ENCODE assay signal across 2 cellular contexts in the genomic region with DNA sequence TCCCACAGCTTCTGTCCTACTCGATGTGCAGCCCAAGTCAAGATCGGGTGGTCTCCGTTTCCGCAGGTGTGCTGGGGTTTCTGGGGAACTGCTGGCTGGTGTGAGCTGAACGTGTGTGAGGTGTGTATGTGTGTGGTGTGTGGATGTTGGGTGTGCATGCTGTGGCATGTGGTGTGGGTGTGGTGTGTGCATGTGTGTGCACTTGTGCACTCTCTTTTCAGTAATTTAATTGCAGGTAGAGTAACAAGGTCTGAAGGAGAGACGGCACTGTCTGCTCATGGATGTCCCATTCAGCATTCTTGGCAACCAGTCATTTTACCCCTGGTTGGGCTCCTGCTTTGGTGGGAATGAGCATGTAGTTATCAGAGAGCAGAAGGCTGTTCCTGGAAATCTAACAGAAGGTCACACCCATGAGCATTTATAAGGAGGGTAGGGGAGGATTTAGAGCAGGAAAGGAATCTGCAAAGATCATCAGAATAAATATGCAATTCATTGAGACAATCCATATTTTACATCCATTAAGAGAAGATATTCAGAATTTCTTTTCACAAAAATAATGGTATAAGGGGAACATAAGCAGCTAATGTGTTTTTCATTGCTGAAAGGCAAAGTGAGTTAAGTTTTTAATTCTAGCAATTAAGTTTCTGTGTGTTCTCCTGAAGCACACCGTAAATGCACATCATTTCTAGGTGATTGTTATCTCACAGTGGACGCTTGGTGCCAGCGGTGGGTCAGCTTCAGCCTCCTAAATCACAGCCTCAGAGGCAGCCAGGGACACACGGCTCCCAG.
TF ChIP-seq lines count a peak whose summit lies in the region.

No MANE protein-coding gene starts in this region.

TF ChIP-seq in HEK293, 187 proteins besides CTCF, POLR2A, EP300 and RAD21:
- TF ChIP-seq ZNF449 (tag by site-specific recombination; IDR thresholded peaks at IDR 0.05) (peak; percentile 80), ZNF521 (tag by site-specific recombination; IDR thresholded peaks at IDR 0.05) (no peak)
TF ChIP-seq in HEK293: peak in this region for 1.

TF ChIP-seq in GM12878, 131 proteins besides CTCF, POLR2A, EP300 and RAD21:
- TF ChIP-seq NFYA (IDR thresholded peaks at IDR 0.05; ENCODE audit: borderline replicate concordance, low read depth, low read length) (no peak), ZSCAN29 (IDR thresholded peaks at IDR 0.05) (no peak), CBX5 (IDR thresholded peaks at IDR 0.05; ENCODE audit: low read depth) (no peak), TARDBP (IDR thresholded peaks at IDR 0.05; ENCODE audit: borderline replicate concordance) (no peak), NFIC (IDR thresholded peaks at IDR 0.05; ENCODE audit: low read depth, low read length) (no peak), MTA3 (IDR thresholded peaks at IDR 0.05; ENCODE audit: borderline replicate concordance, low read length) (no peak), YBX1 (IDR thresholded peaks at IDR 0.05) (no peak), SREBF2 (IDR thresholded peaks at IDR 0.05; ENCODE audit: low read length) (no peak), SRF (IDR thresholded peaks at IDR 0.05; ENCODE audit: low read depth in 2 of 2, low read length in 2 of 2) (no peak), CHD4 (IDR thresholded peaks at IDR 0.05) (no peak), IKZF2 (IDR thresholded peaks at IDR 0.05) (no peak), ZNF592 (IDR thresholded peaks at IDR 0.05) (no peak), HDAC2 (IDR thresholded peaks at IDR 0.05) (no peak)
- TF ChIP-seq, protein P1, sequence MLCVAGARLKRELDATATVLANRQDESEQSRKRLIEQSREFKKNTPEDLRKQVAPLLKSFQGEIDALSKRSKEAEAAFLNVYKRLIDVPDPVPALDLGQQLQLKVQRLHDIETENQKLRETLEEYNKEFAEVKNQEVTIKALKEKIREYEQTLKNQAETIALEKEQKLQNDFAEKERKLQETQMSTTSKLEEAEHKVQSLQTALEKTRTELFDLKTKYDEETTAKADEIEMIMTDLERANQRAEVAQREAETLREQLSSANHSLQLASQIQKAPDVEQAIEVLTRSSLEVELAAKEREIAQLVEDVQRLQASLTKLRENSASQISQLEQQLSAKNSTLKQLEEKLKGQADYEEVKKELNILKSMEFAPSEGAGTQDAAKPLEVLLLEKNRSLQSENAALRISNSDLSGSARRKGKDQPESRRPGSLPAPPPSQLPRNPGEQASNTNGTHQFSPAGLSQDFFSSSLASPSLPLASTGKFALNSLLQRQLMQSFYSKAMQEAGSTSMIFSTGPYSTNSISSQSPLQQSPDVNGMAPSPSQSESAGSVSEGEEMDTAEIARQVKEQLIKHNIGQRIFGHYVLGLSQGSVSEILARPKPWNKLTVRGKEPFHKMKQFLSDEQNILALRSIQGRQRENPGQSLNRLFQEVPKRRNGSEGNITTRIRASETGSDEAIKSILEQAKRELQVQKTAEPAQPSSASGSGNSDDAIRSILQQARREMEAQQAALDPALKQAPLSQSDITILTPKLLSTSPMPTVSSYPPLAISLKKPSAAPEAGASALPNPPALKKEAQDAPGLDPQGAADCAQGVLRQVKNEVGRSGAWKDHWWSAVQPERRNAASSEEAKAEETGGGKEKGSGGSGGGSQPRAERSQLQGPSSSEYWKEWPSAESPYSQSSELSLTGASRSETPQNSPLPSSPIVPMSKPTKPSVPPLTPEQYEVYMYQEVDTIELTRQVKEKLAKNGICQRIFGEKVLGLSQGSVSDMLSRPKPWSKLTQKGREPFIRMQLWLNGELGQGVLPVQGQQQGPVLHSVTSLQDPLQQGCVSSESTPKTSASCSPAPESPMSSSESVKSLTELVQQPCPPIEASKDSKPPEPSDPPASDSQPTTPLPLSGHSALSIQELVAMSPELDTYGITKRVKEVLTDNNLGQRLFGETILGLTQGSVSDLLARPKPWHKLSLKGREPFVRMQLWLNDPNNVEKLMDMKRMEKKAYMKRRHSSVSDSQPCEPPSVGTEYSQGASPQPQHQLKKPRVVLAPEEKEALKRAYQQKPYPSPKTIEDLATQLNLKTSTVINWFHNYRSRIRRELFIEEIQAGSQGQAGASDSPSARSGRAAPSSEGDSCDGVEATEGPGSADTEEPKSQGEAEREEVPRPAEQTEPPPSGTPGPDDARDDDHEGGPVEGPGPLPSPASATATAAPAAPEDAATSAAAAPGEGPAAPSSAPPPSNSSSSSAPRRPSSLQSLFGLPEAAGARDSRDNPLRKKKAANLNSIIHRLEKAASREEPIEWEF (IDR thresholded peaks at IDR 0.05; ENCODE audit: insufficient replicate concordance, low read depth, low read length), result no peak
- TF ChIP-seq, protein P2, sequence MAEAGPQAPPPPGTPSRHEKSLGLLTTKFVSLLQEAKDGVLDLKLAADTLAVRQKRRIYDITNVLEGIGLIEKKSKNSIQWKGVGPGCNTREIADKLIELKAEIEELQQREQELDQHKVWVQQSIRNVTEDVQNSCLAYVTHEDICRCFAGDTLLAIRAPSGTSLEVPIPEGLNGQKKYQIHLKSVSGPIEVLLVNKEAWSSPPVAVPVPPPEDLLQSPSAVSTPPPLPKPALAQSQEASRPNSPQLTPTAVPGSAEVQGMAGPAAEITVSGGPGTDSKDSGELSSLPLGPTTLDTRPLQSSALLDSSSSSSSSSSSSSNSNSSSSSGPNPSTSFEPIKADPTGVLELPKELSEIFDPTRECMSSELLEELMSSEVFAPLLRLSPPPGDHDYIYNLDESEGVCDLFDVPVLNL (IDR thresholded peaks at IDR 0.05; ENCODE audit: low read depth, low read length), result no peak
